In genomic region chr12:132302466-132303358, GRCh38 we compare ENCODE assay signal across 17 cellular contexts. TPM values are rescaled to one million over a fixed set of nuclear protein-coding genes. Genes with fewer than 3 reads are reported as not detected.
DNase-seq lines count a peak whose midpoint lies in the region; ATAC-seq and TF ChIP-seq lines count a peak whose summit lies in the region.
"Had no signal": no experiment of that assay in that cellular context is flagged by ENCODE, and none has a peak within 500 bp of the region (broad histone marks: within the 10 kb centered on the region; RNA-seq: fewer than 3 reads in every experiment).

No MANE protein-coding gene starts in this region.

- H3K27ac ChIP-seq in left ventricle myocardium inferior (replicated peaks), result no peak overlapping the region
- no peak overlapping the region for H3K27ac ChIP-seq in IMR-90 (ENCODE audit: insufficient read depth, low read length)
- no peak overlapping the region for H3K27ac ChIP-seq in right cardiac atrium (ENCODE audit: low read length)
- no peak overlapping the region for H3K27ac ChIP-seq in spleen
- H3K27ac ChIP-seq in Karpas-422 (ENCODE audit: low read length), result no peak overlapping the region
- H3K27ac ChIP-seq: SJCRH30 had no signal

- no peak overlapping the region for H2BK20ac ChIP-seq in IMR-90 (ENCODE audit: low read depth, low read length)

- H3K18ac ChIP-seq in IMR-90 (ENCODE audit: low read depth, low read length), result no peak overlapping the region

- H4K5ac ChIP-seq in IMR-90 (ENCODE audit: low read depth, low read length), result no peak overlapping the region

- H3K4me1 ChIP-seq in left ventricle myocardium inferior (no peaks in the 10 kb centered on the region), IMR-90 (ENCODE audit: control insufficient read depth, insufficient read depth, low read length) (no peaks in the 10 kb centered on the region), right cardiac atrium (ENCODE audit: control insufficient read depth, insufficient read depth, low read length) (no peaks in the 10 kb centered on the region), spleen (no peaks in the 10 kb centered on the region), Karpas-422 (ENCODE audit: low read length) (no peaks in the 10 kb centered on the region)
- H3K4me1 ChIP-seq: SJCRH30 had no signal

- WGBS in IMR-90 (ENCODE audit: extremely low coverage in 2 of 2, insufficient read length in 1 of 2), 2 experiments, result 77% methylated on average over 15 of the region's 30 CpGs; no CpG with 5 or more reads in 1 of the 2 experiments
- WGBS in right cardiac atrium, result 74% methylated on average over 30 of the region's 30 CpGs
- WGBS in spleen, 5 donors, result 75 to 80% (median 79%) methylated on average over 28 to 30 of the region's 30 CpGs

- TF ChIP-seq POLR2A in IMR-90 (IDR thresholded peaks at IDR 0.05; ENCODE audit: low read depth, low read length), result no peak
- no peak for TF ChIP-seq POLR2A in spleen (IDR thresholded peaks at IDR 0.05)

- TF ChIP-seq CTCF in left ventricle myocardium inferior (IDR thresholded peaks at IDR 0.05; ENCODE audit: borderline replicate concordance) (no peak), IMR-90 (conservative IDR thresholded peaks at IDR 0.05; ENCODE audit: low read depth, low read length) (no peak), spleen (IDR thresholded peaks at IDR 0.05 in 8 of 11, conservative IDR thresholded peaks at IDR 0.05 in 3 of 11) (no peak)

- intact Hi-C loops in Right ventricle myocardium superior (cut with DNase I) (no loop called here), left ventricle myocardium inferior (cut with micrococcal nuclease) (no loop called here), IMR-90 (cut with micrococcal nuclease) (no loop called here), right cardiac atrium (cut with DNase I) (no loop called here), spleen (cut with DNase I; ENCODE audit: low total_unique reads) (no loop called here)

- H3K4ac ChIP-seq in IMR-90 (ENCODE audit: low read depth, low read length), result no peak overlapping the region

- dilution Hi-C loops in IMR-90 (cut with HindIII; ENCODE audit: low sequenced_read_pairs, unreplicated experiment), result no loop called here

- ATAC-seq in Right ventricle myocardium superior (ENCODE audit: poor library complexity), result no peak
- no peak for ATAC-seq in IMR-90 (ENCODE audit: low read depth)
- ATAC-seq in right cardiac atrium, result no peak

- POLR2A ChIA-PET in IMR-90 (lab: Charles Lee; ENCODE audit: unreplicated experiment), result no interaction called here

- H2AFZ ChIP-seq in IMR-90 (replicated peaks; ENCODE audit: low read length, poor library complexity) (peak overlapping the region; percentile 14), Karpas-422 (ENCODE audit: low read length) (no peak overlapping the region)

- H3K4me2 ChIP-seq in IMR-90 (ENCODE audit: low read depth, low read length) (no peak overlapping the region), Karpas-422 (ENCODE audit: low read depth, low read length, poor library complexity, severe bottlenecking) (no peak overlapping the region)

- H4K91ac ChIP-seq in IMR-90 (ENCODE audit: insufficient read depth, low read depth, low read length), result no peak overlapping the region

- no peak overlapping the region for H2AK9ac ChIP-seq in IMR-90 (replicated peaks; ENCODE audit: low read depth, low read length, poor library complexity)

- CTCF ChIA-PET in IMR-90 (lab: Yijun Ruan, JAX), result no interaction called here

- H3K4me3 ChIP-seq in left ventricle myocardium inferior (no peak overlapping the region), IMR-90 (ENCODE audit: insufficient read depth, low read depth, low read length) (no peak overlapping the region), right cardiac atrium (ENCODE audit: low read length) (no peak overlapping the region), spleen (no peak overlapping the region), Karpas-422 (ENCODE audit: low read length) (no peak overlapping the region)
- H3K4me3 ChIP-seq: SJCRH30 had no signal

- H2AK5ac ChIP-seq in IMR-90 (ENCODE audit: low read depth, low read length), result no peak overlapping the region

- H3K9me3 ChIP-seq in left ventricle myocardium inferior (replicated peaks) (no peaks in the 10 kb centered on the region), IMR-90 (ENCODE audit: control insufficient read depth, insufficient read depth, low read length) (peaks cover 3% of the 10 kb centered on the region; the same call in 1 of the 2 replicates), right cardiac atrium (ENCODE audit: control insufficient read depth, low read length) (no peaks in the 10 kb centered on the region), spleen (peaks cover 0 to 3% (median 0%) of the 10 kb centered on the region in 8 donors), Karpas-422 (ENCODE audit: low read length) (peaks cover 13% of the 10 kb centered on the region; the same call in 1 of the 2 replicates)
- H3K9me3 ChIP-seq: SJCRH30 had no signal

- no peak overlapping the region for H3K14ac ChIP-seq in IMR-90 (replicated peaks; ENCODE audit: low read depth, low read length)

- H2BK15ac ChIP-seq in IMR-90 (ENCODE audit: low read depth, low read length), result no peak overlapping the region

- no peak overlapping the region for H3K9ac ChIP-seq in IMR-90 (ENCODE audit: low read depth, low read length)
- no peak overlapping the region for H3K9ac ChIP-seq in Karpas-422 (ENCODE audit: low read length)

- H4K20me1 ChIP-seq in IMR-90 (ENCODE audit: insufficient read depth, low read length) (no peaks in the 10 kb centered on the region), Karpas-422 (ENCODE audit: insufficient read depth, low read depth, low read length) (no peaks in the 10 kb centered on the region)

- no peaks in the 10 kb centered on the region for H3K9me1 ChIP-seq in IMR-90 (ENCODE audit: insufficient read depth, low read length)

- H3K23ac ChIP-seq in IMR-90 (ENCODE audit: low read depth, low read length), result no peak overlapping the region

- H2BK120ac ChIP-seq in IMR-90 (ENCODE audit: low read depth, low read length), result no peak overlapping the region

- no peaks in the 10 kb centered on the region for H3K79me2 ChIP-seq in Karpas-422 (ENCODE audit: low read length)

- H2BK5ac ChIP-seq in IMR-90 (ENCODE audit: low read depth, low read length, poor library complexity, severe bottlenecking), result no peak overlapping the region

- BruUV-seq in IMR-90 (replicated peaks; lab: Mats Ljungman, UMichigan), result no TSS peak

- in situ Hi-C loops in IMR-90 (cut with MboI; ENCODE audit: low sequenced_read_pairs), result no loop called here

- H3K79me1 ChIP-seq in IMR-90 (ENCODE audit: low read depth in 1 of 2, low read length in 2 of 2), result no peaks in the 10 kb centered on the region

- H3K36me3 ChIP-seq in left ventricle myocardium inferior (no peaks in the 10 kb centered on the region), IMR-90 (ENCODE audit: control insufficient read depth, insufficient read depth, low read length) (no peaks in the 10 kb centered on the region), spleen (no peaks in the 10 kb centered on the region), Karpas-422 (ENCODE audit: insufficient read depth, low read length) (no peaks in the 10 kb centered on the region)
- H3K36me3 ChIP-seq: SJCRH30 had no signal

- no peak overlapping the region for H3K56ac ChIP-seq in IMR-90 (ENCODE audit: extremely low read depth, insufficient read depth, low read length)

- H4K8ac ChIP-seq in IMR-90 (ENCODE audit: low read depth in 2 of 2, low read length in 2 of 2), result no peak overlapping the region

- no peaks in the 10 kb centered on the region for H3K9me2 ChIP-seq in Karpas-422 (replicated peaks; ENCODE audit: insufficient read depth, low read length)

- no peak for TF ChIP-seq RAD21 in IMR-90 (IDR thresholded peaks at IDR 0.05; ENCODE audit: low read length)

- DNase-seq in Right ventricle myocardium superior, result peak; percentile 26
- DNase-seq in left ventricle myocardium inferior, result no peak
- no peak for DNase-seq in IMR-90
- peak in 2 of 3 donors; percentile 11 to 52 for DNase-seq in right cardiac atrium
- DNase-seq in spleen, result peak; percentile 50
- no peak for DNase-seq in Karpas-422
- DNase-seq in T-helper 1 cell, result no peak
- DNase-seq: ACHN, AML-193, COR-L47, KG1, NCI-H2081 treated with DMSO at 0.1 percent for 48 hours, NCI-H226, NCI-H524 treated with DMSO at 0.1 percent for 48 hours, SJCRH30 had no signal

- H3K27me3 ChIP-seq in left ventricle myocardium inferior (ENCODE audit: low read depth), result peaks cover 19% of the 10 kb centered on the region
- H3K27me3 ChIP-seq in IMR-90 (ENCODE audit: control insufficient read depth, insufficient read depth, low read length), result no peaks in the 10 kb centered on the region
- no peaks in the 10 kb centered on the region for H3K27me3 ChIP-seq in right cardiac atrium (ENCODE audit: control insufficient read depth, insufficient read depth)
- H3K27me3 ChIP-seq in spleen (replicated peaks in 1 of 7), result peaks cover 0 to 34% (median 0%) of the 10 kb centered on the region in 7 donors
- no peaks in the 10 kb centered on the region for H3K27me3 ChIP-seq in Karpas-422 (ENCODE audit: low read length)
- H3K27me3 ChIP-seq: SJCRH30 had no signal

TF ChIP-seq in IMR-90, 13 proteins besides CTCF, POLR2A, EP300 and RAD21 (continues in another document):
- no peak for TF ChIP-seq MAFK (IDR thresholded peaks at IDR 0.05; ENCODE audit: low read depth, low read length)
- TF ChIP-seq MAZ (IDR thresholded peaks at IDR 0.05; ENCODE audit: borderline replicate concordance, low read depth, low read length), result no peak
- no peak for TF ChIP-seq CHD1 (IDR thresholded peaks at IDR 0.05; ENCODE audit: low read depth, low read length)
- no peak for TF ChIP-seq MXI1 (IDR thresholded peaks at IDR 0.05; ENCODE audit: borderline replicate concordance, low read depth, low read length)
- TF ChIP-seq FOS (IDR thresholded peaks at IDR 0.05; ENCODE audit: low read depth, low read length), result no peak
- no peak for TF ChIP-seq CEBPB (IDR thresholded peaks at IDR 0.05; ENCODE audit: low read depth, low read length)
- TF ChIP-seq BHLHE40 (IDR thresholded peaks at IDR 0.05; ENCODE audit: low read depth, low read length), result no peak

RNA-seq across cellular contexts. Expression of gene GALNT9, which starts 26.7 kb away (rescaled TPM):
- not detected for total RNA-seq in Right ventricle myocardium superior
- total RNA-seq in left ventricle myocardium inferior, result not detected
- under 0.01 TPM in 1 of 2 replicates, not detected in the other for total RNA-seq in IMR-90 (2012; rRNA removed)
- 0.12 and 0.14 TPM in 2 replicates for polyA plus RNA-seq in IMR-90 (2012; rRNA removed)
- 0.19 TPM in 1 of 2 replicates, not detected in the other for polyA plus RNA-seq in IMR-90 (2012; cell fraction: cytosol; rRNA removed)
- polyA plus RNA-seq in IMR-90 (2012; cell fraction: nucleus; rRNA removed; ENCODE audit: low replicate concordance), result 0.33 and 0.50 TPM in 2 replicates
- under 1 TPM in 2 of 4 donors, not detected in 2; 0.14 to 0.21 TPM for total RNA-seq in right cardiac atrium
- polyA plus RNA-seq in right cardiac atrium, result 0.05 TPM
- total RNA-seq in spleen, result 1 to 10 TPM in 5 of 7 donors, under 1 TPM in 2; 0.52 to 2.4 (median 1.4) TPM
- under 1 TPM; 0.20 to 0.51 (median 0.30) TPM for polyA plus RNA-seq in spleen
- not detected in 2 replicates for total RNA-seq in Karpas-422 (2014; rRNA removed; shearing (Covaris generic); ENCODE audit: low replicate concordance)
- total RNA-seq: M059J had no signal
- polyA plus RNA-seq: CD14-positive monocyte had no signal

Comparison
In these comparisons a context has a peak if more than half of its experiments do, and no peak if none do; other contexts are left out.
1. DNase-seq: peak in Right ventricle myocardium superior (single experiment), right cardiac atrium (2 of 3) and spleen (single experiment); none in left ventricle myocardium inferior (single experiment), IMR-90 (single experiment), Karpas-422 (single experiment) and T-helper 1 cell (0 of 5).